In the genomic region with DNA sequence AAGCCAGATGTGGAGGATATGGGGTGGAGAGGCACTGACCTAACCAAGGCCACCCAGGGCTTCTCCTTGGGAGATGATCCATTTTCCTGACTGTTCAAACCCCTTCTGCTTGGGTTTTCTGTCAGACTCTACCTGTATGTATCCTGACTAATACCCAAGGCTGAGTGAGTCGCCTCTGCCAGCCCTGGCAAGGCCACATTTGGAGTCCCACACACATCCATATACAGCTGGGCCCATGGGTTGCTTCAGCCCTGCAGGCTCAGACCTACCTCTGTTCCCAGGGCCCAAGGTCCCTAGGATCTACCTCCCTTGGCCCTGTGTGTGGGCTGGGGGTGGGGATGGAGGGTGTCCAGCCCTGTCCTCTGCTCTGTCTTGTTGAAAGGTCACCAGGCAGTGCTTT, we compare ENCODE assay signal across 21 cellular contexts. TPM values are rescaled to one million over a fixed set of nuclear protein-coding genes. Genes with fewer than 3 reads are reported as not detected.
A peak's percentile ranks its signal among the peaks of the same experiment; 100 is the strongest.
DNase-seq lines count a peak whose midpoint lies in the region; ATAC-seq and TF ChIP-seq lines count a peak whose summit lies in the region.
"Had no signal": no experiment of that assay in that cellular context is flagged by ENCODE, and none has a peak within 500 bp of the region (broad histone marks: within the 10 kb centered on the region; RNA-seq: fewer than 3 reads in every experiment).

No MANE protein-coding gene starts in this region.

- peak; percentile 23 for ATAC-seq in activated T-helper 17 cell treated with anti-CD3 and anti-CD28 coated beads, Interleukin-2, amount 50 U/mL, for 72 hours (replicated peaks)
- ATAC-seq in upper lobe of right lung (peak; percentile 29), GM21786 (IDR thresholded peaks at IDR 0.05; ENCODE audit: unreplicated experiment) (no peak), GM18909 (IDR thresholded peaks at IDR 0.05; ENCODE audit: poor library complexity, unreplicated experiment) (no peak)
- ATAC-seq: CD8-positive, alpha-beta T cell; GM12878 had no signal

- H3K4me3 Mint-ChIP-seq in activated T-helper 17 cell treated with anti-CD3 and anti-CD28 coated beads, Interleukin-2, amount 50 U/mL, for 72 hours: no peak overlapping the region
- H3K4me3 Mint-ChIP-seq: CD8-positive, alpha-beta T cell had no signal

- H3K36me3 Mint-ChIP-seq in activated T-helper 17 cell treated with anti-CD3 and anti-CD28 coated beads, Interleukin-2, amount 50 U/mL, for 72 hours (ENCODE audit: low read depth): no peaks in the 10 kb centered on the region
- H3K36me3 Mint-ChIP-seq: CD8-positive, alpha-beta T cell had no signal

- peaks cover 11% of the 10 kb centered on the region for H3K27me3 Mint-ChIP-seq in activated T-helper 17 cell treated with anti-CD3 and anti-CD28 coated beads, Interleukin-2, amount 50 U/mL, for 72 hours

- H3K4me2 ChIP-seq in BLaER1 treated with 17β-estradiol and CSF1 and Interleukin-3, amounts not matched to agents 10 nM and 100 nM: peak overlapping the region in 8 of 11 experiments; percentile 37 to 97 (median 94); a peak in 16 of 22 replicates

- H3K4me3 ChIP-seq in BLaER1 treated with 17β-estradiol and CSF1 and Interleukin-3, amounts not matched to agents 10 nM and 100 nM: no peak overlapping the region
- no peak overlapping the region for H3K4me3 ChIP-seq in upper lobe of right lung
- H3K4me3 ChIP-seq: GM12878, GM23248, HAP-1 had no signal

- H3K9me3 Mint-ChIP-seq in activated T-helper 17 cell treated with anti-CD3 and anti-CD28 coated beads, Interleukin-2, amount 50 U/mL, for 72 hours: no peaks in the 10 kb centered on the region
- H3K9me3 Mint-ChIP-seq: CD8-positive, alpha-beta T cell had no signal

- peaks cover 0 to 17% (median 0%) of the 10 kb centered on the region in 11 experiments; a peak in 4 of 22 replicates for H3K27me3 ChIP-seq in BLaER1 treated with 17β-estradiol and CSF1 and Interleukin-3, amounts not matched to agents 10 nM and 100 nM
- peaks cover 2% of the 10 kb centered on the region for H3K27me3 ChIP-seq in upper lobe of right lung

- peaks cover 0 to 9% (median 0%) of the 10 kb centered on the region in 11 experiments; a peak in 4 of 22 replicates for H3K9me3 ChIP-seq in BLaER1 treated with 17β-estradiol and CSF1 and Interleukin-3, amounts not matched to agents 10 nM and 100 nM (replicated peaks in 1 of 11)
- no peaks in the 10 kb centered on the region for H3K9me3 ChIP-seq in upper lobe of right lung
- H3K9me3 ChIP-seq: HAP-1 had no signal

- H3K4me1 ChIP-seq in BLaER1 treated with 17β-estradiol and CSF1 and Interleukin-3, amounts not matched to agents 10 nM and 100 nM: peaks cover 30 to 74% (median 69%) of the 10 kb centered on the region in 10 experiments
- H3K4me1 ChIP-seq in upper lobe of right lung: no peaks in the 10 kb centered on the region
- H3K4me1 ChIP-seq: HAP-1 had no signal

- peak; percentile 42 for DNase-seq in kidney tubule cell (ENCODE audit: low spot score)
- no peak for DNase-seq in upper lobe of right lung
- no peak for DNase-seq in ureter (ENCODE audit: low spot score)
- no peak for DNase-seq in SIG-M5 (lab: John Stamatoyannopoulos, UW)
- DNase-seq: ACHN; Calu3; CD8-positive, alpha-beta T cell; DMS53; DND-41; EL; GM23248 had no signal

- H4K20me1 ChIP-seq in BLaER1 treated with 17β-estradiol and CSF1 and Interleukin-3, amounts not matched to agents 10 nM and 100 nM: 0 out of 22 replicates have a peak, but pooled peaks cover 0 to 10% (median 0%) of the 10 kb centered on the region in 11 experiments

- peak overlapping the region in 1 of 11 experiments; percentile 52; a peak in 2 of 22 replicates for H3K9ac ChIP-seq in BLaER1 treated with 17β-estradiol and CSF1 and Interleukin-3, amounts not matched to agents 10 nM and 100 nM
- H3K9ac ChIP-seq: GM23248 had no signal

- H3K27ac Mint-ChIP-seq in activated T-helper 17 cell treated with anti-CD3 and anti-CD28 coated beads, Interleukin-2, amount 50 U/mL, for 72 hours: no peak overlapping the region
- H3K27ac Mint-ChIP-seq: CD8-positive, alpha-beta T cell had no signal

- intact Hi-C loops in upper lobe of right lung (cut with DNase I): no loop called here

- H3K36me3 ChIP-seq in BLaER1 treated with 17β-estradiol and CSF1 and Interleukin-3, amounts not matched to agents 10 nM and 100 nM: no peaks in the 10 kb centered on the region
- H3K36me3 ChIP-seq in upper lobe of right lung: no peaks in the 10 kb centered on the region
- H3K36me3 ChIP-seq: HAP-1 had no signal

- TF ChIP-seq CTCF in upper lobe of right lung (IDR thresholded peaks at IDR 0.05): no peak

- H3K27ac ChIP-seq in BLaER1 treated with 17β-estradiol and CSF1 and Interleukin-3, amounts not matched to agents 10 nM and 100 nM: peak overlapping the region in 5 of 11 experiments; percentile 34 to 97 (median 96); a peak in 8 of 22 replicates
- no peak overlapping the region for H3K27ac ChIP-seq in upper lobe of right lung
- H3K27ac ChIP-seq: GM23248, HL-60 had no signal

- H3K4me1 Mint-ChIP-seq in activated T-helper 17 cell treated with anti-CD3 and anti-CD28 coated beads, Interleukin-2, amount 50 U/mL, for 72 hours: no peaks in the 10 kb centered on the region

RNA-seq across cellular contexts. Expression of a gene that starts 24.5 kb away (rescaled TPM):
- not detected for total RNA-seq in activated T-helper 17 cell treated with anti-CD3 and anti-CD28 coated beads, Interleukin-2, amount 50 U/mL, for 72 hours
- total RNA-seq in upper lobe of right lung: not detected
- total RNA-seq in ureter: not detected
- total RNA-seq: Calu3; CD8-positive, alpha-beta T cell; G401; GM12878; GM23248; H4; HT1080 had no signal

Comparison
In these comparisons a context has a peak if more than half of its experiments do, and no peak if none do; other contexts are left out.
1. ATAC-seq: peak in activated T-helper 17 cell treated with anti-CD3 and anti-CD28 coated beads, Interleukin-2, amount 50 U/mL, for 72 hours (single experiment) and upper lobe of right lung (single experiment); none in GM21786 (single experiment) and GM18909 (single experiment).